In genomic region chr11:78138694-78139421, GRCh38 we compare ENCODE assay signal across 8 cellular contexts. TPM values are rescaled to one million over a fixed set of nuclear protein-coding genes. Genes with fewer than 3 reads are reported as not detected.
A peak's percentile ranks its signal among the peaks of the same experiment; 100 is the strongest.
DNase-seq lines count a peak whose midpoint lies in the region; ATAC-seq, FAIRE-seq and TF ChIP-seq lines count a peak whose summit lies in the region.

No MANE protein-coding gene starts in this region.

- H3K4me3 ChIP-seq in Loucy (ENCODE audit: low read length, poor library complexity, severe bottlenecking) = peak overlapping the region; percentile 89
- peak overlapping the region; percentile 54 to 81 for H3K4me3 ChIP-seq in aorta (ENCODE audit: low read length in 2 of 2)

- peak; percentile 16 for ATAC-seq in aorta (ENCODE audit: low FRiP score)

- peaks cover 30% of the 10 kb centered on the region for H3K4me1 Mint-ChIP-seq in osteocyte (ENCODE audit: unreplicated experiment)

- TF ChIP-seq CTCF in GM12874 (IDR thresholded peaks at IDR 0.05; ENCODE audit: insufficient read depth, low read depth, low read length) = 0 out of 2 replicates have a peak, but pooled peaks have one; percentile 6
- TF ChIP-seq CTCF in Loucy (conservative IDR thresholded peaks at IDR 0.05; ENCODE audit: low read length) = peak; percentile 34; the same call in 1 of the 2 replicates
- TF ChIP-seq CTCF in osteocyte (IDR thresholded peaks at IDR 0.05) = no peak

- H3K27ac Mint-ChIP-seq in osteocyte (ENCODE audit: unreplicated experiment) = peak overlapping the region; percentile 91

- peak overlapping the region in 1 of 2 donors; percentile 9 for H3K27ac ChIP-seq in aorta (ENCODE audit: low read depth in 1 of 2, low read length in 2 of 2)

- WGBS in aorta, 2 donors = 21 to 22% methylated on average over 12 of the region's 12 CpGs

- H3K4me1 ChIP-seq in Loucy (ENCODE audit: insufficient read depth, low read length, poor library complexity, severe bottlenecking) (peaks cover 16% of the 10 kb centered on the region), aorta (ENCODE audit: control insufficient read depth in 1 of 2, insufficient read depth in 2 of 2, low read length in 2 of 2) (no peaks in the 10 kb centered on the region)

- H3K27me3 ChIP-seq in Loucy (ENCODE audit: insufficient read depth, low read length, poor library complexity, severe bottlenecking) = no peaks in the 10 kb centered on the region
- no peaks in the 10 kb centered on the region for H3K27me3 ChIP-seq in aorta (ENCODE audit: control insufficient read depth in 1 of 2, insufficient read depth in 2 of 2, low read length in 1 of 2)

- peaks cover 26% of the 10 kb centered on the region for H3K79me2 ChIP-seq in Loucy (ENCODE audit: insufficient read depth, low read length)

- no peaks in the 10 kb centered on the region for H3K9me2 ChIP-seq in Loucy (replicated peaks; ENCODE audit: low read depth, low read length)

- H3K9me3 ChIP-seq in Loucy (ENCODE audit: insufficient read depth, low read depth, low read length) (no peaks in the 10 kb centered on the region), aorta (ENCODE audit: control insufficient read depth, low read length) (no peaks in the 10 kb centered on the region)

- peak overlapping the region; percentile 90 for H2AFZ ChIP-seq in Loucy (ENCODE audit: low read length)

- H3K9ac ChIP-seq in Loucy (ENCODE audit: low read depth, low read length, poor library complexity, severe bottlenecking) = peak overlapping the region; percentile 83

- H3K4me2 ChIP-seq in Loucy (ENCODE audit: low read depth, low read length, poor library complexity, severe bottlenecking) = peak overlapping the region; percentile 85

- H3K36me3 ChIP-seq in Loucy (ENCODE audit: insufficient read depth, low read length) = no peaks in the 10 kb centered on the region
- no peaks in the 10 kb centered on the region for H3K36me3 ChIP-seq in aorta (ENCODE audit: control insufficient read depth in 1 of 2, insufficient read depth in 2 of 2, low read length in 1 of 2)

- H3K27me3 Mint-ChIP-seq in osteocyte (ENCODE audit: unreplicated experiment) = no peaks in the 10 kb centered on the region

- no peaks in the 10 kb centered on the region for H3K9me3 Mint-ChIP-seq in osteocyte (ENCODE audit: unreplicated experiment)

- FAIRE-seq in H54 (lab: Jason Lieb, UNC) = no peak

- H3F3A ChIP-seq in Loucy (ENCODE audit: low read depth) = no peaks in the 10 kb centered on the region

- DNase-seq in H54 (ENCODE audit: insufficient read length, low spot score) = peak; percentile 40
- DNase-seq in activated CD4-positive, alpha-beta T cell treated with anti-CD3 and anti-CD28 coated beads for 48 hours = peak; percentile 63
- peak; percentile 69 to 76 for DNase-seq in erythroblast (lab: John Stamatoyannopoulos, UW)
- no peak for DNase-seq in osteocyte (ENCODE audit: extremely low spot score, unreplicated experiment)
- DNase-seq in aorta = no peak
- no peak for DNase-seq in NCI-H187 treated with DMSO at 0.1 percent for 48 hours (lab: John Stamatoyannopoulos, UW)

- H3K36me3 Mint-ChIP-seq in osteocyte (ENCODE audit: unreplicated experiment) = peaks cover 10% of the 10 kb centered on the region

- no peaks in the 10 kb centered on the region for H4K20me1 ChIP-seq in Loucy (ENCODE audit: insufficient read depth, low read length, poor library complexity, severe bottlenecking)

- peak overlapping the region; percentile 95 for H3K4me3 Mint-ChIP-seq in osteocyte (ENCODE audit: unreplicated experiment)

- intact Hi-C loops in aorta (cut with DNase I) = loop anchor here in 1 of 2 donors (2.0 kb wide), 1 partner anchor 50 kb away; the partner anchor contains the start of genes KCTD21 and USP35

- TF ChIP-seq POLR2A in H54 (IDR thresholded peaks at IDR 0.05; ENCODE audit: low read depth, low read length) (no peak), erythroblast (IDR thresholded peaks at IDR 0.05; ENCODE audit: low read length) (no peak)

RNA-seq across cellular contexts. Expression of gene ALG8, which starts 0.6 kb away (rescaled TPM):
- total RNA-seq in osteocyte (35.1 and 41.7 TPM in 2 replicates), aorta (10 to 100 TPM; 22.2 to 23.6 TPM)
- polyA plus RNA-seq in aorta = 10 to 100 TPM; 18.0 to 24.2 TPM

RNA-seq across cellular contexts. Expression of gene KCTD21, which starts 49.6 kb away (rescaled TPM):
- total RNA-seq in osteocyte (10.7 and 10.8 TPM in 2 replicates), aorta (10 to 100 TPM; 14.0 to 16.1 TPM)
- 1 to 10 TPM; 4.8 to 7.5 TPM for polyA plus RNA-seq in aorta

RNA-seq across cellular contexts. Expression of gene USP35, which starts 49.9 kb away (rescaled TPM):
- total RNA-seq in osteocyte = 10.9 and 11.1 TPM in 2 replicates
- 10 to 100 TPM; 26.8 to 28.0 TPM for total RNA-seq in aorta
- polyA plus RNA-seq in aorta = 10 to 100 TPM in 1 of 2 donors, 1 to 10 TPM in 1; 3.0 to 18.7 TPM

RNA-seq across cellular contexts. Expression of gene NDUFC2, which starts 59.2 kb away (rescaled TPM):
- total RNA-seq in osteocyte = 182 and 199 TPM in 2 replicates
- 100 to 1,000 TPM; 105 to 154 TPM for total RNA-seq in aorta
- 100 to 1,000 TPM; 138 to 174 TPM for polyA plus RNA-seq in aorta

Comparison
In these comparisons a context has a peak if more than half of its experiments do, and no peak if none do; other contexts are left out.
1. DNase-seq: peak in H54 (single experiment), activated CD4-positive, alpha-beta T cell treated with anti-CD3 and anti-CD28 coated beads for 48 hours (single experiment) and erythroblast (2 of 2); none in osteocyte (single experiment), aorta (0 of 2) and NCI-H187 treated with DMSO at 0.1 percent for 48 hours (single experiment).